23 cellular contexts compared by ENCODE assay signal in the genomic region with DNA sequence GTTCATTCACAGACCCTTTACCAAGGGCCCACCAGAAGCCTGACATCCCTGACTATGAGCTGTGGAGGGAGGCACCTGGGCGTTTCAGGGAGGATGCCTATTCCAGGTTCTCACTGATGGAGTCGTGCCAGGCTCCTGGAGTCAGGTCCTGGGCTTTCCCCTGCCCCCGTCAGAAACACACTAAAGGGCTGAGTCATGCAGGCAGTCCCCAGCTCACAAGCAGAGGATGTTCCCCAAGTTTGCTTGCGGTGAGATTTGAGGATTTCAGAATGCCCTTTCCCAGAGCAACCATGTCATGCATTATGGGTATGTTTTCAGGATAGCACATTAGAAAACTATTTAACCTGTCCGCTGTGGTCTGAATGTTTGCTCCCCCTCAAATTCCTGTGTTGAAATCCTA. TPM values are rescaled to one million over a fixed set of nuclear protein-coding genes. Genes with fewer than 3 reads are reported as not detected.
A peak's percentile ranks its signal among the peaks of the same experiment; 100 is the strongest.
DNase-seq lines count a peak whose midpoint lies in the region; ATAC-seq, FAIRE-seq and TF ChIP-seq lines count a peak whose summit lies in the region.
"Had no signal": no experiment of that assay in that cellular context is flagged by ENCODE, and none has a peak within 500 bp of the region (broad histone marks: within the 10 kb centered on the region; RNA-seq: fewer than 3 reads in every experiment).

No MANE protein-coding gene starts in this region.

- H4K20me1 ChIP-seq in PC-9 (ENCODE audit: insufficient read depth) = no peaks in the 10 kb centered on the region

- H3K4me3 ChIP-seq in PC-9 = no peak overlapping the region
- H3K4me3 ChIP-seq in choroid plexus epithelial cell (ENCODE audit: low read depth, low read length) = no peak overlapping the region
- H3K4me3 ChIP-seq in mesenchymal stem cell (ENCODE audit: insufficient read depth in 1 of 2, low read depth in 1 of 2, low read length in 2 of 2) = no peak overlapping the region
- H3K4me3 ChIP-seq: heart right ventricle, transverse colon had no signal

- BruUV-seq in PC-9 (replicated peaks; lab: Mats Ljungman, UMichigan) = no TSS peak

- no peaks in the 10 kb centered on the region for H3K9me2 ChIP-seq in PC-9 (ENCODE audit: insufficient read depth)

- ATAC-seq in GM21381 (IDR thresholded peaks at IDR 0.05; ENCODE audit: unreplicated experiment) = no peak
- ATAC-seq: activated T-cell treated with anti-CD3 and anti-CD28 coated beads, Interleukin-2, amount 50 U/mL, for 4 hours; heart right ventricle; naive thymus-derived CD8-positive, alpha-beta T cell had no signal

- no peaks in the 10 kb centered on the region for H3K79me2 ChIP-seq in PC-9 (ENCODE audit: low read depth)

- DNase-seq in ELR (ENCODE audit: low read depth) = peak; percentile 54
- peak; percentile 72 to 87 for DNase-seq in PC-9
- peak; percentile 23 for DNase-seq in choroid plexus epithelial cell (ENCODE audit: low read depth)
- no peak for DNase-seq in mesenchymal stem cell
- no peak for DNase-seq in NCI-H82 (lab: John Stamatoyannopoulos, UW)
- DNase-seq in cortex of kidney (lab: John Stamatoyannopoulos, UW) = no peak
- DNase-seq in GM12891 (ENCODE audit: insufficient read length, low spot score) = no peak
- DNase-seq: activated naive CD4-positive, alpha-beta T cell treated with anti-CD3 and anti-CD28 coated beads for 36 hours; activated T-cell treated with anti-CD3 and anti-CD28 coated beads, Interleukin-2, amount 50 U/mL, for 4 hours; anterior cingulate cortex; Caco-2; heart right ventricle; HFFc6; KG1; mesendoderm; naive thymus-derived CD8-positive, alpha-beta T cell; NCI-H1092 treated with DMSO at 0.1 percent for 48 hours; NCI-H2107; NCI-H524; stimulated activated CD4-positive, alpha-beta T cell treated with anti-CD3 and anti-CD28 coated beads, Interleukin-1b, Interleukin-23, amount 100 ng/mL, for 48 hours; stimulated activated naive CD4-positive, alpha-beta T cell; transverse colon had no signal

- peaks cover 3% of the 10 kb centered on the region for H3K79me1 ChIP-seq in mesenchymal stem cell (replicated peaks; ENCODE audit: low read length, poor library complexity, severe bottlenecking)

- CTCF ChIA-PET in PC-9 (lab: Charles Lee) = interaction anchor here (0.8 to 1.1 kb wide), 2 partner anchors 11 to 146 kb away, joined by 3 to 4 read pairs; no protein-coding TSS in a partner anchor

- no peak overlapping the region for H4K8ac ChIP-seq in mesenchymal stem cell (ENCODE audit: low read length)

- TF ChIP-seq POLR2A in GM12891 (IDR thresholded peaks at IDR 0.05; ENCODE audit: low read depth, low read length) = no peak

- no peak overlapping the region for H2AK5ac ChIP-seq in mesenchymal stem cell (ENCODE audit: low read length, severe bottlenecking)

- H3K14ac ChIP-seq in mesenchymal stem cell (ENCODE audit: low read length in 2 of 2) = no peak overlapping the region

- no peak overlapping the region for H3K4ac ChIP-seq in mesenchymal stem cell (ENCODE audit: low read depth in 1 of 2, low read length in 2 of 2)

- H3K9me3 ChIP-seq in PC-9 (ENCODE audit: insufficient read depth, low read depth) (no peaks in the 10 kb centered on the region), mesenchymal stem cell (ENCODE audit: control insufficient read depth, low read length) (no peaks in the 10 kb centered on the region)
- H3K9me3 ChIP-seq: Caco-2, heart right ventricle, transverse colon had no signal

- H3K27me3 ChIP-seq in PC-9 (ENCODE audit: insufficient read depth, low read depth) (no peaks in the 10 kb centered on the region), mesenchymal stem cell (ENCODE audit: control insufficient read depth in 1 of 2, insufficient read depth in 1 of 2, low read length in 2 of 2) (peaks cover 0 to 12% of the 10 kb centered on the region in 2 experiments)
- H3K27me3 ChIP-seq: transverse colon had no signal

- H3K36me3 ChIP-seq in PC-9 (ENCODE audit: low read depth) = no peaks in the 10 kb centered on the region
- peaks cover 0 to 17% of the 10 kb centered on the region in 2 experiments for H3K36me3 ChIP-seq in mesenchymal stem cell (ENCODE audit: control insufficient read depth in 1 of 2, insufficient read depth in 2 of 2, low read depth in 1 of 2, low read length in 2 of 2)
- H3K36me3 ChIP-seq: heart right ventricle, transverse colon had no signal

- H2BK5ac ChIP-seq in mesenchymal stem cell (ENCODE audit: low read depth, low read length, poor library complexity, severe bottlenecking) = peak overlapping the region; percentile 61

- H2BK12ac ChIP-seq in mesenchymal stem cell (ENCODE audit: low read length in 2 of 2) = no peak overlapping the region

- POLR2A ChIA-PET in PC-9 (lab: Charles Lee; ENCODE audit: unreplicated experiment) = interaction anchor here (0.6 to 1.4 kb wide), 5 partner anchors 8 to 370 kb away, joined by 5 to 22 read pairs (median 7); no protein-coding TSS in a partner anchor

- H2AFZ ChIP-seq in PC-9 = no peak overlapping the region
- no peak overlapping the region for H2AFZ ChIP-seq in mesenchymal stem cell (ENCODE audit: low read depth, low read length)

- H3K18ac ChIP-seq in mesenchymal stem cell (ENCODE audit: low read depth in 1 of 2, low read length in 2 of 2) = no peak overlapping the region

- H3K27ac ChIP-seq in PC-9 (peak overlapping the region; percentile 79), mesenchymal stem cell (ENCODE audit: low read length, poor library complexity, severe bottlenecking) (peak overlapping the region; percentile 85)
- H3K27ac ChIP-seq: heart right ventricle, transverse colon had no signal

- no peak overlapping the region for H2BK120ac ChIP-seq in mesenchymal stem cell (ENCODE audit: low read depth, low read length)

- H4K91ac ChIP-seq in mesenchymal stem cell (ENCODE audit: low read length) = no peak overlapping the region

- 84% methylated on average over 3 of the region's 5 CpGs for WGBS in mesenchymal stem cell

- peaks cover 42% of the 10 kb centered on the region; the same call in 1 of the 2 replicates for H3F3A ChIP-seq in PC-9 (ENCODE audit: insufficient read depth, low read depth)

- no peak overlapping the region for H2BK15ac ChIP-seq in mesenchymal stem cell (ENCODE audit: low read depth, poor library complexity, severe bottlenecking)

- H3K4me1 ChIP-seq in PC-9 (replicated peaks; ENCODE audit: insufficient read depth) (peaks cover 56% of the 10 kb centered on the region), mesenchymal stem cell (ENCODE audit: control insufficient read depth, insufficient read depth, low read depth, low read length) (peaks cover 32% of the 10 kb centered on the region)
- H3K4me1 ChIP-seq: Caco-2, heart right ventricle, transverse colon had no signal

- H3K9ac ChIP-seq in mesenchymal stem cell (ENCODE audit: low read length) = no peak overlapping the region

- peak overlapping the region; percentile 71 for H3K4me2 ChIP-seq in PC-9
- no peak overlapping the region for H3K4me2 ChIP-seq in mesenchymal stem cell (ENCODE audit: low read length, poor library complexity, severe bottlenecking)

- no peak overlapping the region for H3K23ac ChIP-seq in mesenchymal stem cell (ENCODE audit: low read length in 2 of 2)

- TF ChIP-seq CTCF in PC-9 (conservative IDR thresholded peaks at IDR 0.05) = no peak
- no peak for TF ChIP-seq CTCF in choroid plexus epithelial cell (conservative IDR thresholded peaks at IDR 0.05; ENCODE audit: low read depth, low read length)

- no peak for FAIRE-seq in GM12891 (lab: Jason Lieb, UNC)

- intact Hi-C loops in PC-9 (cut with micrococcal nuclease; ENCODE audit: unreplicated experiment) = loop anchor here (1.0 to 5.0 kb wide), 8 partner anchors 11 to 241 kb away; a partner anchor contains a TSS

TF ChIP-seq in GM12891, 5 proteins besides CTCF, POLR2A, EP300 and RAD21:
- TF ChIP-seq SPI1 (IDR thresholded peaks at IDR 0.05; ENCODE audit: low read depth, low read length) = no peak
- no peak for TF ChIP-seq TAF1 (IDR thresholded peaks at IDR 0.05; ENCODE audit: low read depth, low read length)
- TF ChIP-seq POLR2AphosphoS5 (IDR thresholded peaks at IDR 0.05; ENCODE audit: low read depth, low read length) = no peak
- no peak for TF ChIP-seq PAX5 (IDR thresholded peaks at IDR 0.05; ENCODE audit: insufficient read depth, low read length, severe bottlenecking)
- TF ChIP-seq POU2F2 (IDR thresholded peaks at IDR 0.05; ENCODE audit: low read depth, low read length) = no peak

RNA-seq across cellular contexts. Expression of a gene that starts 45.2 kb away (rescaled TPM):
- 16.8 and 17.4 TPM in 2 replicates for total RNA-seq in PC-9 (2021)
- polyA plus RNA-seq in mesenchymal stem cell (2013, experiment 1 of 2) = 0.12 TPM
- polyA plus RNA-seq in mesenchymal stem cell (2013, experiment 2 of 2) = 0.14 TPM
- 0.04 TPM for polyA plus RNA-seq in GM12891 (2012; ENCODE audit: low read depth, missing spikeins)

Comparison
In these comparisons a context has a peak if more than half of its experiments do, and no peak if none do; other contexts are left out.
1. DNase-seq: peak in ELR (single experiment), PC-9 (2 of 2) and choroid plexus epithelial cell (single experiment); none in mesenchymal stem cell (single experiment), NCI-H82 (single experiment), cortex of kidney (single experiment) and GM12891 (single experiment).